11 cellular contexts compared by ENCODE assay signal in the genomic region with DNA sequence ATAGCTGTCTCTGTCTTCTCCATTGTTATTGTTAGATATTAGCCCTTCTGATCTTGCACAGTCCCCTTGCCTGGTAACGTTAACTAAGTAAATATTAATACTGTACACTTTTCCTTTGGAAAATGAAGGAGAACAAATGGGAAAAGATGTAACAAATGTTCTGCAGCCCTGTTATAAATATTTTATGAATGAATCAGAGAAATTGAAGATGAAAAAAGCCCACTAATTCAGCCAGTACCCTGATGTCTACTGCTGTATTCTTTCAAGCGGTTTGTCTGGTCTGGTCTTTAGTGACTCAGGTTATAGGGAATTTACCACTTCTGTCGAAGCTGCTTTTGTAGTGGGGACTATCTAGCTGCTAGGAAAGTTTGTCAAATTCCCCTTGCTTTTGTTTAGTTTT.
A peak's percentile ranks its signal among the peaks of the same experiment; 100 is the strongest.
DNase-seq lines count a peak whose midpoint lies in the region; ATAC-seq lines count a peak whose summit lies in the region.
"Had no signal": no experiment of that assay in that cellular context is flagged by ENCODE, and none has a peak within 500 bp of the region (broad histone marks: within the 10 kb centered on the region; RNA-seq: fewer than 3 reads in every experiment).

No MANE protein-coding gene starts in this region.

- CTCF ChIA-PET in activated naive CD4-positive, alpha-beta T cell treated with anti-CD3 and anti-CD28 coated beads for 36 hours (lab: Charles Lee): interaction anchor here (0.8 to 2.1 kb wide), 9 partner anchors 9 to 1001 kb away, joined by 3 to 7 read pairs (median 3); no protein-coding TSS in a partner anchor

- intact Hi-C loops in activated naive CD4-positive, alpha-beta T cell treated with anti-CD3 and anti-CD28 coated beads for 36 hours (cut with micrococcal nuclease): loop anchor here (2.0 to 10.0 kb wide), 11 partner anchors 88 to 1000 kb away; a partner anchor contains a TSS

- H3K9me3 Mint-ChIP-seq in activated naive CD4-positive, alpha-beta T cell treated with anti-CD3 and anti-CD28 coated beads for 36 hours: no peaks in the 10 kb centered on the region
- H3K9me3 Mint-ChIP-seq in stimulated activated memory B cell treated with anti-CD40 and anti-IgM and Interleukin-4, amounts not matched to agents 10 μg/mL and 1 μg/mL and 100 μg/mL, for 72 hours: peaks cover 3% of the 10 kb centered on the region
- H3K9me3 Mint-ChIP-seq: dendritic cell treated with granulocyte-macrophage colony-stimulating factor and Interleukin-4, amounts not matched to agents 40 ng/mL and 50 ng/mL, for 4 days had no signal

- peaks cover 4% of the 10 kb centered on the region for H3K36me3 Mint-ChIP-seq in activated naive CD4-positive, alpha-beta T cell treated with anti-CD3 and anti-CD28 coated beads for 36 hours (ENCODE audit: low read depth)
- H3K36me3 Mint-ChIP-seq in stimulated activated memory B cell treated with anti-CD40 and anti-IgM and Interleukin-4, amounts not matched to agents 10 μg/mL and 1 μg/mL and 100 μg/mL, for 72 hours: peaks cover 10% of the 10 kb centered on the region

- peak overlapping the region; percentile 80 for H3K27ac Mint-ChIP-seq in activated naive CD4-positive, alpha-beta T cell treated with anti-CD3 and anti-CD28 coated beads for 36 hours
- H3K27ac Mint-ChIP-seq in stimulated activated memory B cell treated with anti-CD40 and anti-IgM and Interleukin-4, amounts not matched to agents 10 μg/mL and 1 μg/mL and 100 μg/mL, for 72 hours: peak overlapping the region; percentile 49
- H3K27ac Mint-ChIP-seq: dendritic cell treated with granulocyte-macrophage colony-stimulating factor and Interleukin-4, amounts not matched to agents 40 ng/mL and 50 ng/mL, for 4 days had no signal

- ATAC-seq in HG03064 (IDR thresholded peaks at IDR 0.05; ENCODE audit: low read depth, unreplicated experiment): peak; percentile 64
- ATAC-seq in stimulated activated memory B cell treated with anti-CD40 and anti-IgM and Interleukin-4, amounts not matched to agents 10 μg/mL and 1 μg/mL and 100 μg/mL, for 72 hours: peak; percentile 80

- peaks cover 44% of the 10 kb centered on the region for H3K4me1 Mint-ChIP-seq in activated naive CD4-positive, alpha-beta T cell treated with anti-CD3 and anti-CD28 coated beads for 36 hours (ENCODE audit: low read depth)
- peaks cover 17% of the 10 kb centered on the region for H3K4me1 Mint-ChIP-seq in stimulated activated memory B cell treated with anti-CD40 and anti-IgM and Interleukin-4, amounts not matched to agents 10 μg/mL and 1 μg/mL and 100 μg/mL, for 72 hours

- DNase-seq in activated naive CD4-positive, alpha-beta T cell treated with anti-CD3 and anti-CD28 coated beads for 36 hours: peak; percentile 29
- no peak for DNase-seq in activated naive CD4-positive, alpha-beta T cell treated with anti-CD3 and anti-CD28 coated beads, Interleukin-2, amount 50 U/mL, for 16 hours
- DNase-seq in brain pericyte (ENCODE audit: low read depth, low spot score) (peak; percentile 34), NCI-H146 treated with DMSO at 0.1 percent for 48 hours (lab: John Stamatoyannopoulos, UW; ENCODE audit: unreplicated experiment) (no peak), HT-29 (ENCODE audit: low spot score) (no peak), germinal center (ENCODE audit: low spot score) (no peak)
- DNase-seq: NCI-H226, testis had no signal

- no peaks in the 10 kb centered on the region for H3K27me3 Mint-ChIP-seq in activated naive CD4-positive, alpha-beta T cell treated with anti-CD3 and anti-CD28 coated beads for 36 hours (ENCODE audit: low read depth)
- H3K27me3 Mint-ChIP-seq in stimulated activated memory B cell treated with anti-CD40 and anti-IgM and Interleukin-4, amounts not matched to agents 10 μg/mL and 1 μg/mL and 100 μg/mL, for 72 hours: no peaks in the 10 kb centered on the region
- H3K27me3 Mint-ChIP-seq: dendritic cell treated with granulocyte-macrophage colony-stimulating factor and Interleukin-4, amounts not matched to agents 40 ng/mL and 50 ng/mL, for 4 days had no signal

- no peak overlapping the region for H3K4me3 Mint-ChIP-seq in activated naive CD4-positive, alpha-beta T cell treated with anti-CD3 and anti-CD28 coated beads for 36 hours
- H3K4me3 Mint-ChIP-seq in stimulated activated memory B cell treated with anti-CD40 and anti-IgM and Interleukin-4, amounts not matched to agents 10 μg/mL and 1 μg/mL and 100 μg/mL, for 72 hours: no peak overlapping the region
- H3K4me3 Mint-ChIP-seq: dendritic cell treated with granulocyte-macrophage colony-stimulating factor and Interleukin-4, amounts not matched to agents 40 ng/mL and 50 ng/mL, for 4 days had no signal

Comparison
In these comparisons a context has a peak if more than half of its experiments do, and no peak if none do; other contexts are left out.
1. DNase-seq: peak in activated naive CD4-positive, alpha-beta T cell treated with anti-CD3 and anti-CD28 coated beads for 36 hours (single experiment) and brain pericyte (single experiment); none in activated naive CD4-positive, alpha-beta T cell treated with anti-CD3 and anti-CD28 coated beads, Interleukin-2, amount 50 U/mL, for 16 hours (single experiment), NCI-H146 treated with DMSO at 0.1 percent for 48 hours (single experiment), HT-29 (single experiment) and germinal center (single experiment).